Comparison of ENCODE assay signal across 8 cellular contexts in genomic region chr11:117232911-117233409, GRCh38. TPM values are rescaled to one million over a fixed set of nuclear protein-coding genes. Genes with fewer than 3 reads are reported as not detected.
DNase-seq lines count a peak whose midpoint lies in the region; ATAC-seq and TF ChIP-seq lines count a peak whose summit lies in the region.

No MANE protein-coding gene starts in this region.

- DNase-seq in AG04450 (ENCODE audit: low read depth, low spot score) (no peak), GM23338 (ENCODE audit: low spot score) (peak; percentile 49), glutamatergic neuron (peak; percentile 51), posterior vena cava (ENCODE audit: low spot score) (peak; percentile 83), foreskin melanocyte (no peak)
- peak; percentile 52 for DNase-seq in activated CD8-positive, alpha-beta memory T cell treated with anti-CD3 and anti-CD28 coated beads, Interleukin-2, amount 10 ng/mL, durations not matched to agents 7 days and 5 days
- DNase-seq in effector CD4-positive, alpha-beta T cell, result no peak

- POLR2A ChIA-PET in AG04450 (lab: Yijun Ruan, JAX), result interaction anchor here (0.7 to 1.1 kb wide), 3 partner anchors 42 to 58 kb away, joined by 3 to 4 read pairs (median 3); partner anchors contain the start of gene SIDT2

- peaks cover 7% of the 10 kb centered on the region; the same call in 1 of the 2 replicates for H4K20me1 ChIP-seq in GM23338 (replicated peaks; ENCODE audit: insufficient read depth)

- H3K9me3 Mint-ChIP-seq in GM23338, result no peaks in the 10 kb centered on the region
- H3K9me3 Mint-ChIP-seq in activated CD8-positive, alpha-beta memory T cell treated with anti-CD3 and anti-CD28 coated beads, Interleukin-2, amount 10 ng/mL, durations not matched to agents 7 days and 5 days (ENCODE audit: low read depth), result no peaks in the 10 kb centered on the region
- peaks cover 7% of the 10 kb centered on the region for H3K9me3 Mint-ChIP-seq in glutamatergic neuron (ENCODE audit: unreplicated experiment)

- no peak for TF ChIP-seq CTCF in AG04450 (IDR thresholded peaks at IDR 0.05; ENCODE audit: low read depth, low read length)
- TF ChIP-seq CTCF in GM23338 (conservative IDR thresholded peaks at IDR 0.05; ENCODE audit: low read depth in 2 of 2), result no peak
- TF ChIP-seq CTCF in glutamatergic neuron (IDR thresholded peaks at IDR 0.05; ENCODE audit: partially characterized antibody, unreplicated experiment), result no peak

- peaks cover 10% of the 10 kb centered on the region for H3K27me3 Mint-ChIP-seq in GM23338 (ENCODE audit: insufficient read depth, low read depth, poor library complexity)
- H3K27me3 Mint-ChIP-seq in activated CD8-positive, alpha-beta memory T cell treated with anti-CD3 and anti-CD28 coated beads, Interleukin-2, amount 10 ng/mL, durations not matched to agents 7 days and 5 days, result no peaks in the 10 kb centered on the region
- H3K27me3 Mint-ChIP-seq in glutamatergic neuron (ENCODE audit: unreplicated experiment), result peaks cover 6% of the 10 kb centered on the region

- no peaks in the 10 kb centered on the region for H3K9me2 ChIP-seq in GM23338 (ENCODE audit: insufficient read depth)

- CTCF ChIA-PET in AG04450 (lab: Charles Lee), result interaction anchor here (0.6 to 0.7 kb wide), 3 partner anchors 11 to 220 kb away, joined by 3 to 5 read pairs (median 4); no protein-coding TSS in a partner anchor
- CTCF ChIA-PET in activated CD8-positive, alpha-beta memory T cell treated with anti-CD3 and anti-CD28 coated beads, Interleukin-2, amount 10 ng/mL, durations not matched to agents 7 days and 5 days (lab: Charles Lee), result interaction anchor here (1.0 to 3.5 kb wide), 5 partner anchors 12 to 501 kb away, joined by 3 to 15 read pairs (median 4); partner anchors contain the start of genes CEP164 and PAFAH1B2

- H3K36me3 Mint-ChIP-seq in GM23338 (ENCODE audit: low read depth) (peaks cover 9% of the 10 kb centered on the region; the same call in 2 of the 3 replicates), glutamatergic neuron (ENCODE audit: unreplicated experiment) (no peaks in the 10 kb centered on the region)
- peaks cover 16% of the 10 kb centered on the region for H3K36me3 Mint-ChIP-seq in activated CD8-positive, alpha-beta memory T cell treated with anti-CD3 and anti-CD28 coated beads, Interleukin-2, amount 10 ng/mL, durations not matched to agents 7 days and 5 days

- intact Hi-C loops in posterior vena cava (cut with DNase I), result no loop called here

- no peaks in the 10 kb centered on the region for H3K36me3 ChIP-seq in GM23338 (ENCODE audit: insufficient read depth)

- peaks cover 44% of the 10 kb centered on the region for H3K79me2 ChIP-seq in GM23338 (replicated peaks; ENCODE audit: insufficient read depth)

- H3K27ac ChIP-seq in AG04450 (ENCODE audit: low read depth, low read length) (peak overlapping the region; percentile 11), GM23338 (ENCODE audit: low read depth) (peak overlapping the region; percentile 83; the same call in 1 of the 2 replicates)

- H3K27me3 ChIP-seq in AG04450 (ENCODE audit: control insufficient read depth, insufficient read depth, low read length), result no peaks in the 10 kb centered on the region
- H3K27me3 ChIP-seq in GM23338 (ENCODE audit: insufficient read depth), result no peaks in the 10 kb centered on the region

- H3K4me2 ChIP-seq in GM23338, result peak overlapping the region; percentile 97

- H3K4me1 ChIP-seq in GM23338 (ENCODE audit: insufficient read depth), result peaks cover 7% of the 10 kb centered on the region

- H3K4me1 Mint-ChIP-seq in GM23338, result peaks cover 25% of the 10 kb centered on the region
- peaks cover 45% of the 10 kb centered on the region for H3K4me1 Mint-ChIP-seq in activated CD8-positive, alpha-beta memory T cell treated with anti-CD3 and anti-CD28 coated beads, Interleukin-2, amount 10 ng/mL, durations not matched to agents 7 days and 5 days
- peaks cover 20% of the 10 kb centered on the region for H3K4me1 Mint-ChIP-seq in glutamatergic neuron (ENCODE audit: low read depth, unreplicated experiment)

- H3K27ac Mint-ChIP-seq in GM23338, result peak overlapping the region; percentile 78
- peak overlapping the region; percentile 78 for H3K27ac Mint-ChIP-seq in activated CD8-positive, alpha-beta memory T cell treated with anti-CD3 and anti-CD28 coated beads, Interleukin-2, amount 10 ng/mL, durations not matched to agents 7 days and 5 days
- peak overlapping the region; percentile 80 for H3K27ac Mint-ChIP-seq in glutamatergic neuron (ENCODE audit: unreplicated experiment)

- H3F3A ChIP-seq in GM23338 (replicated peaks; ENCODE audit: low read depth), result 0 out of 2 replicates have a peak, but pooled peaks cover 4% of the 10 kb centered on the region

- 0 out of 2 replicates have a peak overlapping the region, but pooled peaks have one; percentile 79 for H2AFZ ChIP-seq in GM23338

- peak overlapping the region; percentile 77 for H3K4me3 ChIP-seq in AG04450 (ENCODE audit: low read depth, low read length)
- peak overlapping the region; percentile 97 for H3K4me3 ChIP-seq in GM23338

- peaks cover 3% of the 10 kb centered on the region; the same call in 1 of the 2 replicates for H3K9me3 ChIP-seq in AG04450 (ENCODE audit: control insufficient read depth, insufficient read depth, low read length)

- peak overlapping the region; percentile 85 for H3K4me3 Mint-ChIP-seq in GM23338
- peak overlapping the region; percentile 77 for H3K4me3 Mint-ChIP-seq in activated CD8-positive, alpha-beta memory T cell treated with anti-CD3 and anti-CD28 coated beads, Interleukin-2, amount 10 ng/mL, durations not matched to agents 7 days and 5 days
- H3K4me3 Mint-ChIP-seq in glutamatergic neuron (ENCODE audit: unreplicated experiment), result peak overlapping the region; percentile 86

- ATAC-seq in GM23338, result peak; percentile 29
- no peak for ATAC-seq in activated CD8-positive, alpha-beta memory T cell treated with anti-CD3 and anti-CD28 coated beads, Interleukin-2, amount 10 ng/mL, durations not matched to agents 7 days and 5 days
- no peak for ATAC-seq in HG03571 (IDR thresholded peaks at IDR 0.05; ENCODE audit: unreplicated experiment)

TF ChIP-seq in GM23338, 12 proteins besides CTCF, POLR2A, EP300 and RAD21 (continues in another document):
- TF ChIP-seq POLR2AphosphoS5 (IDR thresholded peaks at IDR 0.05; ENCODE audit: low read depth) (no peak), CREB1 (CRISPR knock-in tag; IDR thresholded peaks at IDR 0.05; ENCODE audit: low read depth) (no peak), EZH2phosphoT487 (IDR thresholded peaks at IDR 0.05; ENCODE audit: unreplicated experiment) (no peak), STAT1 (IDR thresholded peaks at IDR 0.05; ENCODE audit: unreplicated experiment) (no peak)

RNA-seq across cellular contexts. Expression of gene RNF214, which starts 0.5 kb away (rescaled TPM):
- polyA plus RNA-seq in AG04450 (2011; rRNA removed) (15.1 and 15.2 TPM in 2 replicates), GM23338 (2016; fragmentation: Nextera tagmentation; extraction: Ambion mirVana) (23.6 and 28.4 TPM in 2 replicates)
- polyA minus RNA-seq in AG04450 (2011; rRNA and poly(A)+ RNA removed), result 42.4 and 52.5 TPM in 2 replicates
- 19.4 and 23.5 TPM in 2 replicates for total RNA-seq in GM23338 (2014; rRNA removed; shearing (Covaris generic))
- 10 to 100 TPM; 18.5 to 20.5 TPM for total RNA-seq in activated CD8-positive, alpha-beta memory T cell treated with anti-CD3 and anti-CD28 coated beads, Interleukin-2, amount 10 ng/mL, durations not matched to agents 7 days and 5 days
- total RNA-seq in glutamatergic neuron (ENCODE audit: unreplicated experiment) (43.0 TPM), posterior vena cava (10 to 100 TPM; 24.8 to 25.7 TPM)

RNA-seq across cellular contexts. Expression of gene PCSK7, which starts 1.1 kb away (rescaled TPM):
- polyA plus RNA-seq in AG04450 (2011; rRNA removed), result 23.5 and 26.9 TPM in 2 replicates
- polyA minus RNA-seq in AG04450 (2011; rRNA and poly(A)+ RNA removed), result 35.1 and 40.0 TPM in 2 replicates
- 46.4 and 61.1 TPM in 2 replicates for total RNA-seq in GM23338 (2014; rRNA removed; shearing (Covaris generic))
- polyA plus RNA-seq in GM23338 (2016; fragmentation: Nextera tagmentation; extraction: Ambion mirVana), result 12.4 and 12.5 TPM in 2 replicates
- total RNA-seq in activated CD8-positive, alpha-beta memory T cell treated with anti-CD3 and anti-CD28 coated beads, Interleukin-2, amount 10 ng/mL, durations not matched to agents 7 days and 5 days, result 100 to 1,000 TPM; 121 to 140 TPM
- total RNA-seq in glutamatergic neuron (ENCODE audit: unreplicated experiment), result 109 TPM
- total RNA-seq in posterior vena cava, result 10 to 100 TPM; 41.9 to 48.6 TPM

RNA-seq across cellular contexts. Expression of gene TAGLN, which starts 33.8 kb away (rescaled TPM):
- 3,100 and 3,444 TPM in 2 replicates for polyA plus RNA-seq in AG04450 (2011; rRNA removed)
- polyA minus RNA-seq in AG04450 (2011; rRNA and poly(A)+ RNA removed), result 838 and 956 TPM in 2 replicates
- 130 and 138 TPM in 2 replicates for total RNA-seq in GM23338 (2014; rRNA removed; shearing (Covaris generic))
- 86.8 TPM in 2 replicates for polyA plus RNA-seq in GM23338 (2016; fragmentation: Nextera tagmentation; extraction: Ambion mirVana)
- total RNA-seq in activated CD8-positive, alpha-beta memory T cell treated with anti-CD3 and anti-CD28 coated beads, Interleukin-2, amount 10 ng/mL, durations not matched to agents 7 days and 5 days, result 1 to 10 TPM; 2.3 to 2.7 TPM
- 6.1 TPM for total RNA-seq in glutamatergic neuron (ENCODE audit: unreplicated experiment)
- total RNA-seq in posterior vena cava, result 1,000 to 10,000 TPM; 5,409 to 9,264 TPM

RNA-seq across cellular contexts. Expression of gene SIDT2, which starts 54.4 kb away (rescaled TPM):
- 32.5 and 45.0 TPM in 2 replicates for polyA plus RNA-seq in AG04450 (2011; rRNA removed)
- polyA minus RNA-seq in AG04450 (2011; rRNA and poly(A)+ RNA removed), result 59.4 and 84.3 TPM in 2 replicates
- total RNA-seq in GM23338 (2014; rRNA removed; shearing (Covaris generic)), result 11.3 and 12.1 TPM in 2 replicates
- polyA plus RNA-seq in GM23338 (2016; fragmentation: Nextera tagmentation; extraction: Ambion mirVana), result 7.5 and 9.2 TPM in 2 replicates
- 10 to 100 TPM; 18.9 to 21.3 TPM for total RNA-seq in activated CD8-positive, alpha-beta memory T cell treated with anti-CD3 and anti-CD28 coated beads, Interleukin-2, amount 10 ng/mL, durations not matched to agents 7 days and 5 days
- total RNA-seq in glutamatergic neuron (ENCODE audit: unreplicated experiment), result 23.6 TPM
- 10 to 100 TPM; 39.2 to 49.5 TPM for total RNA-seq in posterior vena cava

RNA-seq across cellular contexts. Expression of gene BACE1-AS, which starts 58.2 kb away (rescaled TPM):
- polyA plus RNA-seq in AG04450 (2011; rRNA removed) (5.4 and 6.3 TPM in 2 replicates), GM23338 (2016; fragmentation: Nextera tagmentation; extraction: Ambion mirVana) (18.6 and 19.6 TPM in 2 replicates)
- polyA minus RNA-seq in AG04450 (2011; rRNA and poly(A)+ RNA removed), result 10.5 and 13.8 TPM in 2 replicates
- total RNA-seq in GM23338 (2014; rRNA removed; shearing (Covaris generic)), result 8.5 and 10.6 TPM in 2 replicates
- total RNA-seq in activated CD8-positive, alpha-beta memory T cell treated with anti-CD3 and anti-CD28 coated beads, Interleukin-2, amount 10 ng/mL, durations not matched to agents 7 days and 5 days, result 1 to 10 TPM; 4.5 to 5.1 TPM
- total RNA-seq in glutamatergic neuron (ENCODE audit: unreplicated experiment) (18.1 TPM), posterior vena cava (10 to 100 TPM in 1 of 2 donors, 1 to 10 TPM in 1; 9.7 to 10.1 TPM)

Comparison
In these comparisons a context has a peak if more than half of its experiments do, and no peak if none do; other contexts are left out.
1. DNase-seq: peak in GM23338 (single experiment), activated CD8-positive, alpha-beta memory T cell treated with anti-CD3 and anti-CD28 coated beads, Interleukin-2, amount 10 ng/mL, durations not matched to agents 7 days and 5 days (single experiment), glutamatergic neuron (single experiment) and posterior vena cava (single experiment); none in AG04450 (single experiment), foreskin melanocyte (single experiment) and effector CD4-positive, alpha-beta T cell (single experiment).
2. RNA of gene TAGLN, which starts 33.8 kb away (total RNA-seq): 5,409 to 9,264 TPM in posterior vena cava; 130 to 138 TPM in GM23338, 6.1 TPM in glutamatergic neuron (single experiment) and 2.3 to 2.7 TPM in activated CD8-positive, alpha-beta memory T cell treated with anti-CD3 and anti-CD28 coated beads, Interleukin-2, amount 10 ng/mL, durations not matched to agents 7 days and 5 days; every median in the first group is over 10 times any median in the second.
3. Peak in every context shown above with its lines, with median percentiles within 50 percentile points of each other: H3K27ac Mint-ChIP-seq and H3K4me3 Mint-ChIP-seq.